15 cellular contexts compared by ENCODE assay signal in the genomic region with DNA sequence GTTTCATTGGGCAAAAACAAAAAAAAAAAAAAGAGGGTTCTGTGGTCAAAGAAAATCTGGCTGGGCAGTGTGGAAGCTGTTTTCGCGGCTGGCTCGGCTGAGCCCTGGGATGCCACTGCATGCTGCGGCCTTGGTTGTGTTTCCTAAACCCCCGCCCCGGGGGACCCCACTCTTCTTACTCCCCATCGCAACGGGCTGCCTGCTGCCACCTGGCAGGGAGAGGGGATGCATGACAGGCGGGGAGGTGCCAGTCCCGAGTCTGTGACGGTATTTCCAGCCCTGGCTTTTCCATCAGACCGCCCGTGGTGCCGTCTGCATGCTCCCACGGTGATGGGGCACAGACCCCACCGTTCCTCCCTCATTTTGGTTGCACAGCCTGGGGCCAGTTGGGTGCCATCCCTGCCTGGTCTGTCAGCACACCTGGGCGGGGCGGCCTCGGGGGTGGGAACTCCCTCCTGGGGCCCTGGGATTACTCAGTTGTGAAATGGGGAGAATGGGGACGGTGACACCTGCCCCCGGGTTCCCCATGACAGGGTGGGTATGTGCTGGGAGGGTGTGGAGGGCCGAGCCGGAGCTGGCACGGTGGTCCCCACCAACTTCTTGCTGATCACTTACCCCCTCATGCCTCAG.
DNase-seq lines count a peak whose midpoint lies in the region; ATAC-seq and TF ChIP-seq lines count a peak whose summit lies in the region.
"Had no signal": no experiment of that assay in that cellular context is flagged by ENCODE, and none has a peak within 500 bp of the region (broad histone marks: within the 10 kb centered on the region; RNA-seq: fewer than 3 reads in every experiment).

No MANE protein-coding gene starts in this region.

- no peak for ATAC-seq in GM18907 (IDR thresholded peaks at IDR 0.05; ENCODE audit: unreplicated experiment)
- ATAC-seq in stimulated activated effector memory CD8-positive, alpha-beta T cell treated with anti-CD3 and anti-CD28 coated beads, Interleukin-12 subunit alpha, Interleukin-12 subunit beta, amount 100 ng/mL, for 72 hours, result no peak
- ATAC-seq: K562 had no signal

- H3K4me3 ChIP-seq in BLaER1 (no peak overlapping the region), H7 (ENCODE audit: insufficient read depth, low read depth, low read length) (no peak overlapping the region), OCI-LY3 (ENCODE audit: low read length) (no peak overlapping the region), neuronal stem cell (ENCODE audit: low read length in 2 of 2) (no peak overlapping the region)
- H3K4me3 ChIP-seq: HAP-1, K562 had no signal

- no peak overlapping the region for H3K4me3 Mint-ChIP-seq in stimulated activated effector memory CD8-positive, alpha-beta T cell treated with anti-CD3 and anti-CD28 coated beads, Interleukin-12 subunit alpha, Interleukin-12 subunit beta, amount 100 ng/mL, for 72 hours
- H3K4me3 Mint-ChIP-seq: CD4-positive, CD25-positive, alpha-beta regulatory T cell; CD8-positive, alpha-beta memory T cell had no signal

- H3K4me1 ChIP-seq in BLaER1 (peaks cover 63% of the 10 kb centered on the region), OCI-LY3 (ENCODE audit: low read length) (peaks cover 26% of the 10 kb centered on the region), neuronal stem cell (ENCODE audit: control insufficient read depth in 2 of 2, insufficient read depth in 1 of 2, low read depth in 1 of 2, low read length in 2 of 2) (no peaks in the 10 kb centered on the region)
- H3K4me1 ChIP-seq: HAP-1 had no signal

- H3K9me3 ChIP-seq in BLaER1 (no peaks in the 10 kb centered on the region), OCI-LY3 (ENCODE audit: insufficient read depth, low read length) (no peaks in the 10 kb centered on the region), neuronal stem cell (replicated peaks in 1 of 2; ENCODE audit: control insufficient read depth in 2 of 2, insufficient read depth in 1 of 2, low read depth in 1 of 2, low read length in 2 of 2) (no peaks in the 10 kb centered on the region)
- H3K9me3 ChIP-seq: HAP-1 had no signal

- no peaks in the 10 kb centered on the region for H3K4me1 Mint-ChIP-seq in stimulated activated effector memory CD8-positive, alpha-beta T cell treated with anti-CD3 and anti-CD28 coated beads, Interleukin-12 subunit alpha, Interleukin-12 subunit beta, amount 100 ng/mL, for 72 hours
- H3K4me1 Mint-ChIP-seq: CD4-positive, CD25-positive, alpha-beta regulatory T cell; CD8-positive, alpha-beta memory T cell had no signal

- H2BK12ac ChIP-seq in neuronal stem cell (ENCODE audit: low read length), result no peak overlapping the region

- H3K9ac ChIP-seq in BLaER1, result 0 out of 2 replicates have a peak overlapping the region, but pooled peaks have one; percentile 15
- no peak overlapping the region; the same call in 1 of the 2 replicates for H3K9ac ChIP-seq in OCI-LY3 (ENCODE audit: low read length)
- no peak overlapping the region for H3K9ac ChIP-seq in neuronal stem cell (ENCODE audit: low read depth, low read length, poor library complexity)

- peaks cover 70% of the 10 kb centered on the region for H3K36me3 Mint-ChIP-seq in stimulated activated effector memory CD8-positive, alpha-beta T cell treated with anti-CD3 and anti-CD28 coated beads, Interleukin-12 subunit alpha, Interleukin-12 subunit beta, amount 100 ng/mL, for 72 hours
- H3K36me3 Mint-ChIP-seq: CD4-positive, CD25-positive, alpha-beta regulatory T cell had no signal

- H3K23ac ChIP-seq in neuronal stem cell (ENCODE audit: low read depth, low read length, poor library complexity), result peak overlapping the region; percentile 43

- H3K27ac ChIP-seq in BLaER1 (no peak overlapping the region), OCI-LY3 (ENCODE audit: low read length) (no peak overlapping the region), neuronal stem cell (replicated peaks; ENCODE audit: low read length) (no peak overlapping the region)

- DNase-seq in H7, result peak; percentile 77
- no peak for DNase-seq in neuronal stem cell (ENCODE audit: low spot score)
- DNase-seq in GF-D8 (lab: John Stamatoyannopoulos, UW), result no peak
- DNase-seq in stimulated activated effector memory CD8-positive, alpha-beta T cell treated with anti-CD3 and anti-CD28 coated beads, Interleukin-12 subunit alpha, Interleukin-12 subunit beta, amount 100 ng/mL, for 72 hours (ENCODE audit: low spot score in 2 of 2), result no peak
- DNase-seq: 8988T; C1 segment of cervical spinal cord; CD4-positive, CD25-positive, alpha-beta regulatory T cell; CD8-positive, alpha-beta memory T cell; COR-L47; IMR-90 had no signal

- no peak overlapping the region for H2BK120ac ChIP-seq in neuronal stem cell (ENCODE audit: low read depth, low read length)

- no peaks in the 10 kb centered on the region for H3K9me3 Mint-ChIP-seq in stimulated activated effector memory CD8-positive, alpha-beta T cell treated with anti-CD3 and anti-CD28 coated beads, Interleukin-12 subunit alpha, Interleukin-12 subunit beta, amount 100 ng/mL, for 72 hours
- H3K9me3 Mint-ChIP-seq: CD4-positive, CD25-positive, alpha-beta regulatory T cell; CD8-positive, alpha-beta memory T cell had no signal

- no peak overlapping the region for H2BK15ac ChIP-seq in neuronal stem cell (ENCODE audit: low read length)

- no peak overlapping the region for H4K8ac ChIP-seq in neuronal stem cell (ENCODE audit: low read depth, low read length)

- H3K18ac ChIP-seq in neuronal stem cell (ENCODE audit: low read length), result no peak overlapping the region

- H2AFZ ChIP-seq in OCI-LY3 (ENCODE audit: low read depth, low read length) (no peak overlapping the region), neuronal stem cell (ENCODE audit: low read length) (no peak overlapping the region)

- H3K14ac ChIP-seq in neuronal stem cell (ENCODE audit: low read length), result no peak overlapping the region

- peak overlapping the region; percentile 79 for H3K4me2 ChIP-seq in BLaER1
- H3K4me2 ChIP-seq in OCI-LY3 (ENCODE audit: low read length), result peak overlapping the region; percentile 39
- no peak overlapping the region for H3K4me2 ChIP-seq in neuronal stem cell (ENCODE audit: insufficient read depth, low read length, poor library complexity, severe bottlenecking)

- TF ChIP-seq CTCF in OCI-LY3 (IDR thresholded peaks at IDR 0.05; ENCODE audit: low read depth, low read length), result peak; percentile 31; the same call in 1 of the 2 replicates

- no peak overlapping the region for H3K27ac Mint-ChIP-seq in stimulated activated effector memory CD8-positive, alpha-beta T cell treated with anti-CD3 and anti-CD28 coated beads, Interleukin-12 subunit alpha, Interleukin-12 subunit beta, amount 100 ng/mL, for 72 hours
- H3K27ac Mint-ChIP-seq: CD4-positive, CD25-positive, alpha-beta regulatory T cell had no signal

- peaks cover 77% of the 10 kb centered on the region for H3K36me3 ChIP-seq in BLaER1
- no peaks in the 10 kb centered on the region; the same call in 1 of the 2 replicates for H3K36me3 ChIP-seq in H7 (replicated peaks; ENCODE audit: control insufficient read depth, insufficient read depth, low read length)
- H3K36me3 ChIP-seq in OCI-LY3 (replicated peaks; ENCODE audit: low read depth, low read length), result peaks cover 15% of the 10 kb centered on the region
- peaks cover 20 to 22% of the 10 kb centered on the region in 2 donors for H3K36me3 ChIP-seq in neuronal stem cell (replicated peaks in 1 of 2; ENCODE audit: control insufficient read depth in 2 of 2, insufficient read depth in 2 of 2, low read length in 2 of 2)
- H3K36me3 ChIP-seq: HAP-1 had no signal

- no peak overlapping the region for H2BK5ac ChIP-seq in neuronal stem cell (ENCODE audit: low read length)

- H4K20me1 ChIP-seq in BLaER1 (peaks cover 96% of the 10 kb centered on the region), OCI-LY3 (ENCODE audit: insufficient read depth, low read length) (0 out of 2 replicates have a peak, but pooled peaks cover 3% of the 10 kb centered on the region)

- no peak overlapping the region for H4K91ac ChIP-seq in neuronal stem cell (ENCODE audit: low read depth, low read length, poor library complexity)

- peaks cover 11% of the 10 kb centered on the region for H3K79me1 ChIP-seq in neuronal stem cell (ENCODE audit: low read depth, low read length)

- WGBS in neuronal stem cell (ENCODE audit: extremely low coverage in 2 of 2, insufficient read length in 2 of 2, insufficient replicate concordance in 1 of 2), 2 donors, result no CpG with 5 or more reads among the region's 24 CpGs

- H3K79me2 ChIP-seq in OCI-LY3 (ENCODE audit: low read length), result no peaks in the 10 kb centered on the region

- no peak overlapping the region for H3K4ac ChIP-seq in neuronal stem cell (ENCODE audit: low read length)

- H3K27me3 ChIP-seq in BLaER1 (no peaks in the 10 kb centered on the region), H7 (ENCODE audit: control insufficient read depth, insufficient read depth, low read length) (no peaks in the 10 kb centered on the region), OCI-LY3 (ENCODE audit: low read depth, low read length) (no peaks in the 10 kb centered on the region), neuronal stem cell (ENCODE audit: control insufficient read depth in 3 of 3, insufficient read depth in 3 of 3, low read depth in 1 of 3, low read length in 3 of 3) (no peaks in the 10 kb centered on the region)

- H2AK5ac ChIP-seq in neuronal stem cell (ENCODE audit: low read depth, low read length), result no peak overlapping the region
